In genomic region chr9:111983484-111983908, GRCh38 we compare ENCODE assay signal across 11 cellular contexts.
DNase-seq lines count a peak whose midpoint lies in the region; ATAC-seq and TF ChIP-seq lines count a peak whose summit lies in the region.
"Had no signal": no experiment of that assay in that cellular context is flagged by ENCODE, and none has a peak within 500 bp of the region (broad histone marks: within the 10 kb centered on the region; RNA-seq: fewer than 3 reads in every experiment).

No MANE protein-coding gene starts in this region.

- no peak for DNase-seq in DMS79 treated with DMSO at 0.1 percent for 48 hours (lab: John Stamatoyannopoulos, UW)
- no peak for DNase-seq in H7
- no peak for DNase-seq in uterus
- DNase-seq in colonic mucosa = no peak
- DNase-seq: dorsolateral prefrontal cortex, kidney glomerular epithelial cell, NCI-H2029 treated with DMSO at 0.1 percent for 48 hours had no signal

- no peaks in the 10 kb centered on the region for H3K36me3 ChIP-seq in H7 (replicated peaks; ENCODE audit: control insufficient read depth, insufficient read depth, low read length)
- no peaks in the 10 kb centered on the region for H3K36me3 ChIP-seq in uterus
- H3K36me3 ChIP-seq in colonic mucosa = no peaks in the 10 kb centered on the region

- H3K4me1 ChIP-seq in uterus = no peaks in the 10 kb centered on the region
- H3K4me1 ChIP-seq in colonic mucosa = no peaks in the 10 kb centered on the region

- no peak overlapping the region for H3K27ac ChIP-seq in uterus
- H3K27ac ChIP-seq in colonic mucosa = no peak overlapping the region
- H3K27ac ChIP-seq: dorsolateral prefrontal cortex had no signal

- peak; percentile 65 for ATAC-seq in GM18508 (IDR thresholded peaks at IDR 0.05; ENCODE audit: insufficient read depth, unreplicated experiment)
- peak; percentile 65 for ATAC-seq in GM21447 (IDR thresholded peaks at IDR 0.05; ENCODE audit: unreplicated experiment)
- ATAC-seq in HG03432 (IDR thresholded peaks at IDR 0.05; ENCODE audit: unreplicated experiment) = peak; percentile 70
- ATAC-seq in esophagus mucosa = peak; percentile 48

- H3K9me3 ChIP-seq in uterus = no peaks in the 10 kb centered on the region
- no peaks in the 10 kb centered on the region for H3K9me3 ChIP-seq in colonic mucosa

- no peak overlapping the region for H3K9ac ChIP-seq in colonic mucosa (ENCODE audit: low read depth in 2 of 2, low read length in 2 of 2)

- H3K27me3 ChIP-seq in H7 (ENCODE audit: control insufficient read depth, insufficient read depth, low read length) = no peaks in the 10 kb centered on the region
- H3K27me3 ChIP-seq in uterus = no peaks in the 10 kb centered on the region
- no peaks in the 10 kb centered on the region for H3K27me3 ChIP-seq in colonic mucosa

- TF ChIP-seq POLR2A in uterus (IDR thresholded peaks at IDR 0.05) = no peak

- TF ChIP-seq CTCF in uterus (IDR thresholded peaks at IDR 0.05) (no peak), colonic mucosa (IDR thresholded peaks at IDR 0.05) (no peak)

- intact Hi-C loops in uterus (cut with DNase I; ENCODE audit: low total_unique reads) = no loop called here
- intact Hi-C loops in colonic mucosa (cut with DNase I) = no loop called here

- no peak overlapping the region for H3K4me3 ChIP-seq in H7 (ENCODE audit: insufficient read depth, low read depth, low read length)
- no peak overlapping the region for H3K4me3 ChIP-seq in uterus
- H3K4me3 ChIP-seq in colonic mucosa = no peak overlapping the region
- H3K4me3 ChIP-seq: dorsolateral prefrontal cortex had no signal
